ENCODE assay signal across 19 cellular contexts in genomic region chr4:2592572-2592971, GRCh38. TPM values are rescaled to one million over a fixed set of nuclear protein-coding genes. Genes with fewer than 3 reads are reported as not detected.
DNase-seq lines count a peak whose midpoint lies in the region; ATAC-seq and TF ChIP-seq lines count a peak whose summit lies in the region.
"Had no signal": no experiment of that assay in that cellular context is flagged by ENCODE, and none has a peak within 500 bp of the region (broad histone marks: within the 10 kb centered on the region; RNA-seq: fewer than 3 reads in every experiment).

No MANE protein-coding gene starts in this region.

- TF ChIP-seq CTCF in mammary epithelial cell (conservative IDR thresholded peaks at IDR 0.05 in 1 of 2, IDR thresholded peaks at IDR 0.05 in 1 of 2; ENCODE audit: extremely low read depth in 1 of 2, insufficient read depth in 1 of 2, low read depth in 1 of 2, low read length in 2 of 2) (no peak), MCF 10A (IDR thresholded peaks at IDR 0.05; ENCODE audit: unreplicated experiment) (no peak)

- whole genome bisulfite sequencing in mammary epithelial cell (ENCODE audit: low coverage, missing lambda C conversion rate): 77% methylated on average over 6 of the region's 6 CpGs

- intact Hi-C loops in mammary epithelial cell (cut with micrococcal nuclease): no loop called here
- intact Hi-C loops in MCF 10A (cut with micrococcal nuclease): no loop called here

- H3K4me3 ChIP-seq in mammary epithelial cell (replicated peaks in 1 of 3; ENCODE audit: insufficient read depth in 1 of 3, low read depth in 2 of 3, low read length in 3 of 3): no peak overlapping the region

- no peaks in the 10 kb centered on the region for H3K4me1 ChIP-seq in mammary epithelial cell (ENCODE audit: insufficient read depth, low read length)
- H3K4me1 ChIP-seq: parathyroid adenoma had no signal

- H3K79me2 ChIP-seq in mammary epithelial cell (ENCODE audit: insufficient read depth, low read length): peaks cover 95% of the 10 kb centered on the region

- H3K4me3 Mint-ChIP-seq in MCF 10A (ENCODE audit: unreplicated experiment): no peak overlapping the region
- no peak overlapping the region for H3K4me3 Mint-ChIP-seq in T-helper 17 cell
- H3K4me3 Mint-ChIP-seq in stimulated activated naive B cell treated with anti-CD40 and anti-IgM and Interleukin-4, amounts not matched to agents 10 μg/mL and 1 μg/mL and 100 μg/mL, for 72 hours: no peak overlapping the region

- no peak overlapping the region for H3K4me2 ChIP-seq in mammary epithelial cell (ENCODE audit: insufficient read depth, low read depth, low read length)

- no peak overlapping the region for H3K27ac Mint-ChIP-seq in MCF 10A (ENCODE audit: low read depth, unreplicated experiment)
- peak overlapping the region; percentile 70 for H3K27ac Mint-ChIP-seq in T-helper 17 cell
- H3K27ac Mint-ChIP-seq in stimulated activated naive B cell treated with anti-CD40 and anti-IgM and Interleukin-4, amounts not matched to agents 10 μg/mL and 1 μg/mL and 100 μg/mL, for 72 hours: peak overlapping the region; percentile 63

- in situ Hi-C loops in mammary epithelial cell (cut with MboI; ENCODE audit: low sequenced_read_pairs in 2 of 2): no loop called here

- peaks cover 15% of the 10 kb centered on the region for H3K36me3 Mint-ChIP-seq in MCF 10A (ENCODE audit: insufficient read depth, unreplicated experiment)
- peaks cover 4% of the 10 kb centered on the region for H3K36me3 Mint-ChIP-seq in T-helper 17 cell (ENCODE audit: low read depth)
- H3K36me3 Mint-ChIP-seq in stimulated activated naive B cell treated with anti-CD40 and anti-IgM and Interleukin-4, amounts not matched to agents 10 μg/mL and 1 μg/mL and 100 μg/mL, for 72 hours: peaks cover 8 to 9% of the 10 kb centered on the region in 2 donors

- peak overlapping the region; percentile 1 for H3K9ac ChIP-seq in mammary epithelial cell (ENCODE audit: insufficient read depth, low read length)
- H3K9ac ChIP-seq: parathyroid adenoma had no signal

- H2AFZ ChIP-seq in mammary epithelial cell (ENCODE audit: low read depth, low read length): no peak overlapping the region
- H2AFZ ChIP-seq: parathyroid adenoma had no signal

- no peak overlapping the region for H3K27ac ChIP-seq in mammary epithelial cell (ENCODE audit: insufficient read depth, low read depth, low read length)
- H3K27ac ChIP-seq: HL-60, parathyroid adenoma had no signal

- H3K9me3 Mint-ChIP-seq in MCF 10A (ENCODE audit: unreplicated experiment): no peaks in the 10 kb centered on the region
- H3K9me3 Mint-ChIP-seq in stimulated activated naive B cell treated with anti-CD40 and anti-IgM and Interleukin-4, amounts not matched to agents 10 μg/mL and 1 μg/mL and 100 μg/mL, for 72 hours: no peaks in the 10 kb centered on the region
- H3K9me3 Mint-ChIP-seq: activated naive CD4-positive, alpha-beta T cell treated with anti-CD3 and anti-CD28 coated beads, Interleukin-2, amount 50 U/mL, for 72 hours had no signal

- H3K27me3 Mint-ChIP-seq in MCF 10A (ENCODE audit: insufficient read depth, unreplicated experiment) (no peaks in the 10 kb centered on the region), T-helper 17 cell (no peaks in the 10 kb centered on the region)
- H3K27me3 Mint-ChIP-seq in stimulated activated naive B cell treated with anti-CD40 and anti-IgM and Interleukin-4, amounts not matched to agents 10 μg/mL and 1 μg/mL and 100 μg/mL, for 72 hours: no peaks in the 10 kb centered on the region

- H3K4me1 Mint-ChIP-seq in MCF 10A (ENCODE audit: insufficient read depth, unreplicated experiment) (peaks cover 30% of the 10 kb centered on the region), T-helper 17 cell (peaks cover 63% of the 10 kb centered on the region)
- H3K4me1 Mint-ChIP-seq in stimulated activated naive B cell treated with anti-CD40 and anti-IgM and Interleukin-4, amounts not matched to agents 10 μg/mL and 1 μg/mL and 100 μg/mL, for 72 hours: peaks cover 38 to 71% of the 10 kb centered on the region in 2 donors

- ATAC-seq in T-helper 17 cell (peak; percentile 21), left lobe of liver (peak; percentile 23), HG02973 (IDR thresholded peaks at IDR 0.05; ENCODE audit: unreplicated experiment) (no peak)
- ATAC-seq in stimulated activated naive B cell treated with anti-CD40 and anti-IgM and Interleukin-4, amounts not matched to agents 10 μg/mL and 1 μg/mL and 100 μg/mL, for 72 hours (replicated peaks): peak in 1 of 2 donors; percentile 42

- POLR2A ChIA-PET in MCF 10A (lab: Yijun Ruan, JAX): interaction anchor here (0.7 kb wide), 1 partner anchor 453 kb away, joined by 3 read pairs; no protein-coding TSS in a partner anchor

- H3K27me3 ChIP-seq in mammary epithelial cell (ENCODE audit: insufficient read depth, low read length): no peaks in the 10 kb centered on the region
- H3K27me3 ChIP-seq: BE2C had no signal

- peaks cover 6% of the 10 kb centered on the region for H3K36me3 ChIP-seq in mammary epithelial cell (ENCODE audit: insufficient read depth, low read length)

- H3K9me3 ChIP-seq in mammary epithelial cell (replicated peaks; ENCODE audit: insufficient read depth, low read length) (no peaks in the 10 kb centered on the region), T-helper 17 cell (ENCODE audit: control insufficient read depth, low read length, poor library complexity, severe bottlenecking) (no peaks in the 10 kb centered on the region)
- H3K9me3 ChIP-seq: BE2C had no signal

- no peak for DNase-seq in mammary epithelial cell
- no peak for DNase-seq in MCF 10A (ENCODE audit: unreplicated experiment)
- no peak for DNase-seq in T-helper 17 cell
- no peak for DNase-seq in left lobe of liver (ENCODE audit: low spot score)
- no peak for DNase-seq in stimulated activated naive B cell treated with anti-CD40 and anti-IgM and Interleukin-4, amounts not matched to agents 10 μg/mL and 1 μg/mL and 100 μg/mL, for 72 hours
- no peak for DNase-seq in activated CD4-positive, alpha-beta T cell treated with anti-CD3 and anti-CD28 coated beads, Interleukin-2, amount 50 U/mL, for 48 hours
- DNase-seq in ecto neural progenitor cell (ENCODE audit: low spot score): no peak
- DNase-seq: activated CD4-positive, alpha-beta T cell treated with anti-CD3 and anti-CD28 coated beads for 1 hour; BE2C; kidney; NCI-H1092 treated with DMSO at 0.1 percent for 48 hours; NCI-H526 treated with DMSO at 0.1 percent for 48 hours; SHP77 treated with DMSO at 0.1 percent for 48 hours; stimulated activated CD4-positive, alpha-beta T cell treated with anti-CD3 and anti-CD28 coated beads, Interleukin-2, amount 100 ng/mL, for 24 hours; stimulated activated naive CD4-positive, alpha-beta T cell treated with Interleukin-2 at 50 U/mL for 16 hours had no signal

- peaks cover 16% of the 10 kb centered on the region for H4K20me1 ChIP-seq in mammary epithelial cell (ENCODE audit: insufficient read depth, low read length)

- BruUV-seq in mammary epithelial cell (replicated peaks; lab: Mats Ljungman, UMichigan) (no TSS peak), MCF 10A (replicated peaks; lab: Mats Ljungman, UMichigan) (no TSS peak)

- dilution Hi-C loops in mammary epithelial cell (cut with HindIII; ENCODE audit: low sequenced_read_pairs): no loop called here

- CTCF ChIA-PET in mammary epithelial cell (lab: Charles Lee; ENCODE audit: low non-redundant PET): no interaction called here
- CTCF ChIA-PET in MCF 10A (lab: Yijun Ruan, JAX): interaction anchor here (0.5 kb wide), 1 partner anchor 120 kb away, joined by 6 read pairs; no protein-coding TSS in a partner anchor

RNA-seq across cellular contexts. Expression of gene FAM193A, which starts 56.1 kb away (rescaled TPM):
- total RNA-seq in mammary epithelial cell (10 to 100 TPM; 15.5 to 22.2 TPM), MCF 10A (2022) (30.7 and 31.3 TPM in 2 replicates), T-helper 17 cell (10 to 100 TPM; 34.8 to 39.8 TPM), left lobe of liver (10.6 TPM)
- polyA plus RNA-seq in mammary epithelial cell: 4.2 TPM
- 14.6 TPM for polyA minus RNA-seq in mammary epithelial cell
